ENCODE assay signal across 22 cellular contexts in genomic region chr12:129351481-129351880, GRCh38.
"Had no signal": no experiment of that assay in that cellular context is flagged by ENCODE, and none has a peak within 500 bp of the region (broad histone marks: within the 10 kb centered on the region; RNA-seq: fewer than 3 reads in every experiment).

No MANE protein-coding gene starts in this region.

- H3K4me3 ChIP-seq: K562 had no signal

- H3K9ac ChIP-seq: KMS-11, SK-N-SH had no signal

- DNase-seq: Kasumi-1, MM.1S, MV-4-11, NCI-H1048, NCI-H1105 treated with DMSO at 0.1 percent for 48 hours, NCI-H1436, NCI-H187, NCI-H2029, NCI-H2081 treated with DMSO at 0.1 percent for 48 hours, NCI-H2171, NCI-H226, NCI-H446, NCI-H510A, NCI-H524 treated with DMSO at 0.1 percent for 48 hours, NCI-H69, NCI-H774, RPMI8226, SHP77, SK-N-SH, SW 1271 had no signal

- H3K9me3 ChIP-seq: SK-N-SH had no signal
